ENCODE assay signal across 9 cellular contexts in the genomic region with DNA sequence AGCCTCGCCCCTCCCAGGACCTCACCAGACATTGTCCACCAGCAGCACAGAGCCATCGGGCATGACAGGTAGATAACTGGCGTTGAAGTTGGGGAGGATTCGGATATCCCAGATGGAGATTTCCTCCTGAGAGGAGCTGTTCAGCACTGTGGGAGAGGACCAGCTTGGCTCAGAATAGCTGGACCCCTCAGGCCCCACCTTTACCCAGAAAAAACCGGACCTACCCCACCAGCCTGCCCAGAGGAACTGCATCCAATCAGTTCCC. TPM values are rescaled to one million over a fixed set of nuclear protein-coding genes. Genes with fewer than 3 reads are reported as not detected.
DNase-seq lines count a peak whose midpoint lies in the region; ATAC-seq and TF ChIP-seq lines count a peak whose summit lies in the region.
"Had no signal": no experiment of that assay in that cellular context is flagged by ENCODE, and none has a peak within 500 bp of the region (broad histone marks: within the 10 kb centered on the region; RNA-seq: fewer than 3 reads in every experiment).

No MANE protein-coding gene starts in this region.

- no peak overlapping the region for H3K27ac ChIP-seq in DND-41 (ENCODE audit: low read length)
- peak overlapping the region; percentile 65 for H3K27ac ChIP-seq in OCI-LY1 (ENCODE audit: low read depth, low read length, poor library complexity, severe bottlenecking)
- H3K27ac ChIP-seq in ectodermal cell (ENCODE audit: insufficient read depth, low read depth, low read length, poor library complexity, severe bottlenecking), result peak overlapping the region; percentile 16
- H3K27ac ChIP-seq in neutrophil, result peak overlapping the region; percentile 86
- H3K27ac ChIP-seq in SJCRH30, result no peak overlapping the region

- H3K9me3 ChIP-seq in DND-41 (ENCODE audit: insufficient read depth, low read length, severe bottlenecking), result no peaks in the 10 kb centered on the region
- H3K9me3 ChIP-seq in OCI-LY1 (ENCODE audit: low read length), result no peaks in the 10 kb centered on the region
- no peaks in the 10 kb centered on the region for H3K9me3 ChIP-seq in ectodermal cell (ENCODE audit: control insufficient read depth, low read length)
- no peaks in the 10 kb centered on the region for H3K9me3 ChIP-seq in neutrophil
- no peaks in the 10 kb centered on the region for H3K9me3 ChIP-seq in SJCRH30 (replicated peaks)

- peaks cover 51% of the 10 kb centered on the region for H3K36me3 ChIP-seq in DND-41 (ENCODE audit: insufficient read depth, low read length)
- peaks cover 49% of the 10 kb centered on the region for H3K36me3 ChIP-seq in OCI-LY1 (ENCODE audit: insufficient read depth, low read length)
- peaks cover 22% of the 10 kb centered on the region for H3K36me3 ChIP-seq in ectodermal cell (ENCODE audit: control insufficient read depth, insufficient read depth, low read length)
- peaks cover 54% of the 10 kb centered on the region for H3K36me3 ChIP-seq in neutrophil
- H3K36me3 ChIP-seq in SJCRH30, result peaks cover 11% of the 10 kb centered on the region

- H3K4me2 ChIP-seq in DND-41 (ENCODE audit: insufficient read depth, low read length), result peak overlapping the region; percentile 68
- peak overlapping the region; percentile 96 for H3K4me2 ChIP-seq in OCI-LY1 (ENCODE audit: low read length)

- H3K4me3 ChIP-seq in DND-41 (ENCODE audit: low read depth in 1 of 2, low read length in 2 of 2) (peak overlapping the region in 1 of 2 experiments; percentile 87; a peak in 2 of 4 replicates), OCI-LY1 (ENCODE audit: low read depth, low read length, poor library complexity, severe bottlenecking) (peak overlapping the region; percentile 83), ectodermal cell (ENCODE audit: insufficient read depth, low read depth, low read length) (no peak overlapping the region), neutrophil (ENCODE audit: low read depth in 1 of 2, low read length in 1 of 2) (peak overlapping the region; percentile 91 to 99), SJCRH30 (no peak overlapping the region)

- H3K4me1 ChIP-seq in DND-41 (ENCODE audit: insufficient read depth, low read length) (peaks cover 36% of the 10 kb centered on the region), OCI-LY1 (ENCODE audit: insufficient read depth, low read length, severe bottlenecking) (peaks cover 63% of the 10 kb centered on the region), ectodermal cell (ENCODE audit: control insufficient read depth, insufficient read depth, low read length) (peaks cover 5% of the 10 kb centered on the region), neutrophil (ENCODE audit: control insufficient read depth in 1 of 2, insufficient read depth in 1 of 2, low read depth in 1 of 2, low read length in 1 of 2) (peaks cover 67 to 71% of the 10 kb centered on the region in 2 experiments), SJCRH30 (peaks cover 3% of the 10 kb centered on the region; the same call in 1 of the 2 replicates)

- H3K9me2 ChIP-seq in OCI-LY1 (ENCODE audit: low read depth, low read length), result no peaks in the 10 kb centered on the region

- H3K79me2 ChIP-seq in DND-41 (ENCODE audit: insufficient read depth, low read length) (peaks cover 42% of the 10 kb centered on the region), OCI-LY1 (ENCODE audit: insufficient read depth, low read length) (no peaks in the 10 kb centered on the region)

- DNase-seq in DND-41, result no peak
- DNase-seq in SJCRH30, result no peak
- no peak for DNase-seq in stimulated activated CD4-positive, alpha-beta T cell treated with anti-CD3 and anti-CD28 coated beads, Interleukin-12 subunit alpha, Interleukin-12 subunit beta, amount 100 ng/mL, for 4 hours
- DNase-seq: cortex of kidney had no signal

- peaks cover 27% of the 10 kb centered on the region for H4K20me1 ChIP-seq in DND-41 (ENCODE audit: insufficient read depth, low read length)
- H4K20me1 ChIP-seq in OCI-LY1 (ENCODE audit: insufficient read depth, low read length), result no peaks in the 10 kb centered on the region

- WGBS in ectodermal cell, 2 experiments, result 84 to 85% methylated on average over 5 of the region's 5 CpGs

- H3K9ac ChIP-seq in DND-41 (ENCODE audit: low read depth, low read length) (peak overlapping the region; percentile 96; the same call in 1 of the 2 replicates), OCI-LY1 (ENCODE audit: low read length) (peak overlapping the region; percentile 86; the same call in 1 of the 2 replicates)

- H3F3A ChIP-seq in OCI-LY1 (ENCODE audit: insufficient read depth, low read length), result no peaks in the 10 kb centered on the region

- H2AFZ ChIP-seq in DND-41 (ENCODE audit: low read depth, low read length), result no peak overlapping the region
- H2AFZ ChIP-seq in OCI-LY1 (ENCODE audit: low read length), result no peak overlapping the region

- ATAC-seq in DND-41 (ENCODE audit: insufficient read depth, low read depth) (no peak), GM21447 (IDR thresholded peaks at IDR 0.05; ENCODE audit: unreplicated experiment) (no peak), GM18873 (IDR thresholded peaks at IDR 0.05; ENCODE audit: low FRiP score, unreplicated experiment) (no peak)

- TF ChIP-seq CTCF in DND-41 (IDR thresholded peaks at IDR 0.05; ENCODE audit: borderline replicate concordance, extremely low read depth, low read length, poor library complexity, severe bottlenecking) (no peak), OCI-LY1 (IDR thresholded peaks at IDR 0.05; ENCODE audit: low read length) (no peak), neutrophil (IDR thresholded peaks at IDR 0.05) (no peak)

- H3K27me3 ChIP-seq in DND-41 (ENCODE audit: insufficient read depth, low read length, poor library complexity) (no peaks in the 10 kb centered on the region), OCI-LY1 (ENCODE audit: insufficient read depth, low read length) (no peaks in the 10 kb centered on the region), ectodermal cell (ENCODE audit: control insufficient read depth, insufficient read depth, low read length, poor library complexity, severe bottlenecking) (no peaks in the 10 kb centered on the region), neutrophil (no peaks in the 10 kb centered on the region), SJCRH30 (no peaks in the 10 kb centered on the region)

RNA-seq across cellular contexts. Expression of a gene that starts 1.5 kb away (rescaled TPM):
- polyA plus RNA-seq in ectodermal cell (2013, experiment 1 of 4), result 19.9 TPM
- polyA plus RNA-seq in ectodermal cell (2013, experiment 2 of 4), result 19.8 TPM
- polyA plus RNA-seq in ectodermal cell (2013, experiment 3 of 4), result 15.5 TPM
- polyA plus RNA-seq in ectodermal cell (2013, experiment 4 of 4), result 19.1 TPM
- 9.6 and 15.4 TPM in 2 replicates for total RNA-seq in SJCRH30 (2014; rRNA removed; shearing (Covaris generic))

RNA-seq across cellular contexts. Expression of a gene that starts 8.3 kb away (rescaled TPM):
- polyA plus RNA-seq in ectodermal cell (2013, experiment 1 of 4), result 162 TPM
- polyA plus RNA-seq in ectodermal cell (2013, experiment 2 of 4), result 164 TPM
- 159 TPM for polyA plus RNA-seq in ectodermal cell (2013, experiment 3 of 4)
- 194 TPM for polyA plus RNA-seq in ectodermal cell (2013, experiment 4 of 4)
- total RNA-seq in SJCRH30 (2014; rRNA removed; shearing (Covaris generic)), result 65.4 and 84.6 TPM in 2 replicates

RNA-seq across cellular contexts. Expression of a gene that starts 11.4 kb away (rescaled TPM):
- 7.5 TPM for polyA plus RNA-seq in ectodermal cell (2013, experiment 1 of 4)
- 5.9 TPM for polyA plus RNA-seq in ectodermal cell (2013, experiment 2 of 4)
- 5.8 TPM for polyA plus RNA-seq in ectodermal cell (2013, experiment 3 of 4)
- 6.0 TPM for polyA plus RNA-seq in ectodermal cell (2013, experiment 4 of 4)
- total RNA-seq in SJCRH30 (2014; rRNA removed; shearing (Covaris generic)), result 7.4 and 8.0 TPM in 2 replicates

RNA-seq across cellular contexts. Expression of a gene that starts 20.2 kb away (rescaled TPM):
- 64.0 TPM for polyA plus RNA-seq in ectodermal cell (2013, experiment 1 of 4)
- polyA plus RNA-seq in ectodermal cell (2013, experiment 2 of 4), result 54.8 TPM
- 58.2 TPM for polyA plus RNA-seq in ectodermal cell (2013, experiment 3 of 4)
- 59.1 TPM for polyA plus RNA-seq in ectodermal cell (2013, experiment 4 of 4)
- 16.7 and 17.2 TPM in 2 replicates for total RNA-seq in SJCRH30 (2014; rRNA removed; shearing (Covaris generic))

RNA-seq across cellular contexts. Expression of a gene that starts 20.7 kb away (rescaled TPM):
- polyA plus RNA-seq in ectodermal cell (2013, experiment 1 of 4), result 1.2 TPM
- 1.2 TPM for polyA plus RNA-seq in ectodermal cell (2013, experiment 2 of 4)
- 0.53 TPM for polyA plus RNA-seq in ectodermal cell (2013, experiment 3 of 4)
- 1.1 TPM for polyA plus RNA-seq in ectodermal cell (2013, experiment 4 of 4)
- total RNA-seq in SJCRH30 (2014; rRNA removed; shearing (Covaris generic)), result 0.10 and 1.3 TPM in 2 replicates

Comparison
In these comparisons a context has a peak if more than half of its experiments do, and no peak if none do; other contexts are left out.
1. H3K27ac ChIP-seq: peak in OCI-LY1 (single experiment), ectodermal cell (single experiment) and neutrophil (single experiment); none in DND-41 (single experiment) and SJCRH30 (single experiment).
2. H3K4me3 ChIP-seq: peak in OCI-LY1 (single experiment) and neutrophil (2 of 2); none in ectodermal cell (single experiment) and SJCRH30 (single experiment).